In the genomic region with DNA sequence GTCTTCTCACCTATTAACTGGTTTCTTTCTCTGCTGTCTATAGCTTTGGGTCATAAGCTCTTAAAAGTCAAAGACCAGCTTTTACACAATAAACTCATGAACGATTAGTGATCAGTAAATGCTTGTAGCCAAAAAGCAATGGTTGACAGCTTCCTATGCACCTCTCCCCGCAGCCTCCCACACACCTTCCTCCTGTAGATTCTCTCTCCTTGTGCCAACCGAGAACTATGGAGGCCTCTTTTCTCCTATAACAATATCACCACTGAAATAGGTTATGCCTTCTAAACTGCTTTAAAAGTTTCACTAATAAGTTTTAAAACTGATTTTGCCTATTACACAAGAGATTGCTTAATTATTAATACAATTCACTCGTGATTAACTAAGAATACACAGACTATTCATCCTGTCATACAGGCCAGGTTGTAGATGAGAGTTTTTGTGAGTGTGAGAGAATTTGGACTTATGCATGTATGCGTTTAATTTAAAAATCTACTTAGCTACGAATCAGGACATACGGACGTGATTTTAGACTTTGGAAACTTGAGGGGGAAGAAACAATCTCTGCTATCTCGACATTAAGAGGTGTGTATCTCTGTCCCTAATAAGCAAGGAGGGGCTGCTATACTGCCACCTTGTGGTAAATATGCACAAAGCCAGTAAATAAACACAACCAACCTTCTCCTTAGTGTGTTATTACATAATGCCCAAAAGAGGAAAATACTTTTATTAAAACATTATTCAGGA, we compare ENCODE assay signal across 1 cellular context.
TF ChIP-seq lines count a peak whose summit lies in the region.

No MANE protein-coding gene starts in this region.

TF ChIP-seq in GM23338, 12 proteins besides CTCF, POLR2A, EP300 and RAD21 (continued from another document):
- no peak for TF ChIP-seq ZNF462 (CRISPR knock-in tag; IDR thresholded peaks at IDR 0.05)
- no peak for TF ChIP-seq ZNF331 (CRISPR knock-in tag; IDR thresholded peaks at IDR 0.05; ENCODE audit: low read depth)
- no peak for TF ChIP-seq STAT1 (IDR thresholded peaks at IDR 0.05; ENCODE audit: unreplicated experiment)
- TF ChIP-seq JUNB (IDR thresholded peaks at IDR 0.05; ENCODE audit: unreplicated experiment), result no peak
- TF ChIP-seq REST (IDR thresholded peaks at IDR 0.05; ENCODE audit: unreplicated experiment), result no peak
- no peak for TF ChIP-seq POLR2AphosphoS5 (IDR thresholded peaks at IDR 0.05; ENCODE audit: low read depth)
- no peak for TF ChIP-seq EZH2 (IDR thresholded peaks at IDR 0.05; ENCODE audit: low read depth, unreplicated experiment)
